ENCODE assay signal across 8 cellular contexts in the genomic region with DNA sequence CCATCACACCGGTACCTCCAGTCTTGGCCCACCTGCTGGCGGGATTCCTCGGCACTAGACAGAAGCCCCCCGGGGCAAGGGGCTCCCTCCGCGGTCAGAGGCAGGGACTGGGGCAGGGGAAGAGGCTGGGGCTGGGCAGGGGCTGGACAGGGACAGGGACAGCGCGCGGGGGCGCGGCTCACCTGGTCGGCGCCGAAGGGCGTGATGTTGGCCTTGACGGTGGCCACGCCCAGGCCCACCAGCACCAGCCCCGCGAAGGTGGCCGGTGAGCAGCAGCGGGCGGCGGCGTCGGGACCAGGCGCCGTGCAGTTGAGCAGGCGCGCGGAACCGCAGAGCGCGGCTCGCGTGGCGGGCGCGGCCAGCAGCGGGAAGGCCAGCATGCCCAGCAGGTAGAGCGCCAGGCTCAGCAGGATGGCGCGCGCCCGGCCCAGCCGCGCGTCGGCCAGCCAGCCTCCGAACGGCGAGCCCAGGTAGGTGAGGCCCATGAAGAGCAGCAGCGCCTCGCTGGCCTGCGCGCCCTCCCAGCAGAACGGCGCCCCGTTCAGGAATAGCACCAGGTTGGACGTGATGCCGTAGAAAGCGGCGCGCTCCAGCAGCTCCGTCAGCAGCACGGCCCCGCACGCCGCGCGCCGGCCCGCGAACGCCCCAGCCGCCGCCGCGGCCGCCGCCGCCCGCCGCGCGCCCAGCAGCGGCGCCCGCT.
DNase-seq lines count a peak whose midpoint lies in the region; TF ChIP-seq lines count a peak whose summit lies in the region.

No MANE protein-coding gene starts in this region.

- H2AFZ ChIP-seq in Loucy (ENCODE audit: low read length) = no peak overlapping the region; the same call in 1 of the 2 replicates

- H3K4me2 ChIP-seq in Loucy (ENCODE audit: low read depth, low read length, poor library complexity, severe bottlenecking) = peak overlapping the region; percentile 84

- DNase-seq in T-helper 2 cell treated with Interferon-gamma antibody and Interleukin-4, amounts not matched to agents 5 μg/mL and 100 μg/mL, for 36 hours (ENCODE audit: low spot score) = no peak
- no peak for DNase-seq in T-helper 2 cell
- peak; percentile 39 for DNase-seq in HEK293T (ENCODE audit: extremely low spot score)
- DNase-seq in adipocyte (ENCODE audit: low read depth) = no peak
- peak; percentile 9 to 14 for DNase-seq in stimulated activated CD4-positive, alpha-beta T cell treated with anti-CD3 and anti-CD28 coated beads, Interleukin-2, amount 100 ng/mL, for 48 hours
- DNase-seq in NOMO-1 (lab: John Stamatoyannopoulos, UW; ENCODE audit: unreplicated experiment in 2 of 2) = no peak

- peak overlapping the region; percentile 87 for H3K4me3 Mint-ChIP-seq in T-helper 2 cell treated with Interferon-gamma antibody and Interleukin-4, amounts not matched to agents 5 μg/mL and 100 μg/mL, for 36 hours

- no peaks in the 10 kb centered on the region for H3K9me3 ChIP-seq in Loucy (ENCODE audit: insufficient read depth, low read depth, low read length)
- H3K9me3 ChIP-seq in adipocyte (ENCODE audit: control insufficient read depth, low read length) = peaks cover 3% of the 10 kb centered on the region
- no peaks in the 10 kb centered on the region for H3K9me3 ChIP-seq in iPS-15b (ENCODE audit: control insufficient read depth, insufficient read depth, low read length)

- no peaks in the 10 kb centered on the region for H3K9me2 ChIP-seq in Loucy (replicated peaks; ENCODE audit: low read depth, low read length)

- H3F3A ChIP-seq in Loucy (ENCODE audit: low read depth) = no peaks in the 10 kb centered on the region

- H3K27ac Mint-ChIP-seq in T-helper 2 cell treated with Interferon-gamma antibody and Interleukin-4, amounts not matched to agents 5 μg/mL and 100 μg/mL, for 36 hours = peak overlapping the region; percentile 78

- CTCF ChIA-PET in HEK293T (lab: Yijun Ruan, JAX) = no interaction called here

- H3K27me3 Mint-ChIP-seq in T-helper 2 cell treated with Interferon-gamma antibody and Interleukin-4, amounts not matched to agents 5 μg/mL and 100 μg/mL, for 36 hours (ENCODE audit: low read depth) = no peaks in the 10 kb centered on the region

- H3K4me3 ChIP-seq in Loucy (ENCODE audit: low read length, poor library complexity, severe bottlenecking) = peak overlapping the region; percentile 95
- H3K4me3 ChIP-seq in adipocyte (ENCODE audit: low read length) = peak overlapping the region; percentile 92
- peak overlapping the region; percentile 77 for H3K4me3 ChIP-seq in iPS-15b (ENCODE audit: low read depth, low read length)

- POLR2A ChIA-PET in HEK293T (lab: Yijun Ruan, JAX) = interaction anchor here (0.7 to 1.9 kb wide), 5 partner anchors 10 to 34 kb away, joined by 3 to 6 read pairs (median 4); no protein-coding TSS in a partner anchor

- H3K27me3 ChIP-seq in Loucy (ENCODE audit: insufficient read depth, low read length, poor library complexity, severe bottlenecking) (no peaks in the 10 kb centered on the region), adipocyte (replicated peaks; ENCODE audit: control insufficient read depth, insufficient read depth, low read length) (no peaks in the 10 kb centered on the region), iPS-15b (ENCODE audit: control insufficient read depth, insufficient read depth, low read length) (no peaks in the 10 kb centered on the region)

- peaks cover 62% of the 10 kb centered on the region for H3K79me2 ChIP-seq in Loucy (ENCODE audit: insufficient read depth, low read length)

- peak overlapping the region; percentile 85 for H3K9ac ChIP-seq in Loucy (ENCODE audit: low read depth, low read length, poor library complexity, severe bottlenecking)
- H3K9ac ChIP-seq in adipocyte (ENCODE audit: low read length) = peak overlapping the region; percentile 97
- peak overlapping the region; percentile 76 for H3K9ac ChIP-seq in iPS-15b (ENCODE audit: low read depth, low read length)

- H3K36me3 Mint-ChIP-seq in T-helper 2 cell treated with Interferon-gamma antibody and Interleukin-4, amounts not matched to agents 5 μg/mL and 100 μg/mL, for 36 hours (ENCODE audit: low read depth) = peaks cover 14% of the 10 kb centered on the region

- H3K36me3 ChIP-seq in Loucy (ENCODE audit: insufficient read depth, low read length) = no peaks in the 10 kb centered on the region
- no peaks in the 10 kb centered on the region for H3K36me3 ChIP-seq in adipocyte (ENCODE audit: control insufficient read depth, insufficient read depth, low read length, severe bottlenecking)
- peaks cover 3% of the 10 kb centered on the region for H3K36me3 ChIP-seq in iPS-15b (ENCODE audit: control insufficient read depth, insufficient read depth, low read length)

- H3K9me3 Mint-ChIP-seq in T-helper 2 cell treated with Interferon-gamma antibody and Interleukin-4, amounts not matched to agents 5 μg/mL and 100 μg/mL, for 36 hours = peaks cover 4% of the 10 kb centered on the region

- H3K4me1 ChIP-seq in Loucy (ENCODE audit: insufficient read depth, low read length, poor library complexity, severe bottlenecking) (peaks cover 27% of the 10 kb centered on the region), adipocyte (ENCODE audit: control insufficient read depth, insufficient read depth, low read length) (peaks cover 21% of the 10 kb centered on the region), iPS-15b (ENCODE audit: control insufficient read depth, insufficient read depth, low read length) (peaks cover 16% of the 10 kb centered on the region)

- TF ChIP-seq CTCF in Loucy (conservative IDR thresholded peaks at IDR 0.05; ENCODE audit: low read length) = no peak

- peaks cover 42% of the 10 kb centered on the region for H4K20me1 ChIP-seq in Loucy (ENCODE audit: insufficient read depth, low read length, poor library complexity, severe bottlenecking)

- peaks cover 35% of the 10 kb centered on the region for H3K4me1 Mint-ChIP-seq in T-helper 2 cell treated with Interferon-gamma antibody and Interleukin-4, amounts not matched to agents 5 μg/mL and 100 μg/mL, for 36 hours (ENCODE audit: low read depth)

TF ChIP-seq in HEK293T, 16 proteins besides CTCF, POLR2A, EP300 and RAD21:
- TF ChIP-seq ELF4 (IDR thresholded peaks at IDR 0.05) (no peak), FOXM1 (IDR thresholded peaks at IDR 0.05; ENCODE audit: borderline replicate concordance) (no peak), TARDBP (IDR thresholded peaks at IDR 0.05) (no peak), FOXA1 (IDR thresholded peaks at IDR 0.05) (no peak), SUZ12 (IDR thresholded peaks at IDR 0.05) (no peak), FOXK2 (IDR thresholded peaks at IDR 0.05) (no peak), BHLHE40 (IDR thresholded peaks at IDR 0.05; ENCODE audit: borderline replicate concordance) (no peak), LEF1 (IDR thresholded peaks at IDR 0.05; ENCODE audit: borderline replicate concordance) (no peak), CTBP1 (IDR thresholded peaks at IDR 0.05; ENCODE audit: borderline replicate concordance) (no peak), L3MBTL2 (conservative IDR thresholded peaks at IDR 0.05) (no peak), NFRKB (IDR thresholded peaks at IDR 0.05) (no peak), HDGF (IDR thresholded peaks at IDR 0.05; ENCODE audit: borderline replicate concordance) (no peak), ARNT (IDR thresholded peaks at IDR 0.05) (no peak), ZNF384 (IDR thresholded peaks at IDR 0.05) (no peak), SP1 (IDR thresholded peaks at IDR 0.05) (no peak)
- TF ChIP-seq, protein P1, sequence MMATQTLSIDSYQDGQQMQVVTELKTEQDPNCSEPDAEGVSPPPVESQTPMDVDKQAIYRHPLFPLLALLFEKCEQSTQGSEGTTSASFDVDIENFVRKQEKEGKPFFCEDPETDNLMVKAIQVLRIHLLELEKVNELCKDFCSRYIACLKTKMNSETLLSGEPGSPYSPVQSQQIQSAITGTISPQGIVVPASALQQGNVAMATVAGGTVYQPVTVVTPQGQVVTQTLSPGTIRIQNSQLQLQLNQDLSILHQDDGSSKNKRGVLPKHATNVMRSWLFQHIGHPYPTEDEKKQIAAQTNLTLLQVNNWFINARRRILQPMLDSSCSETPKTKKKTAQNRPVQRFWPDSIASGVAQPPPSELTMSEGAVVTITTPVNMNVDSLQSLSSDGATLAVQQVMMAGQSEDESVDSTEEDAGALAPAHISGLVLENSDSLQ (IDR thresholded peaks at IDR 0.05) = no peak

Comparison
In these comparisons a context has a peak if more than half of its experiments do, and no peak if none do; other contexts are left out.
1. DNase-seq: peak in HEK293T (single experiment) and stimulated activated CD4-positive, alpha-beta T cell treated with anti-CD3 and anti-CD28 coated beads, Interleukin-2, amount 100 ng/mL, for 48 hours (2 of 2); none in T-helper 2 cell treated with Interferon-gamma antibody and Interleukin-4, amounts not matched to agents 5 μg/mL and 100 μg/mL, for 36 hours (single experiment), T-helper 2 cell (0 of 5), adipocyte (single experiment) and NOMO-1 (0 of 2).
2. Peak in every context shown above with its lines, with median percentiles within 50 percentile points of each other: H3K4me3 ChIP-seq and H3K9ac ChIP-seq.